In the genomic region with DNA sequence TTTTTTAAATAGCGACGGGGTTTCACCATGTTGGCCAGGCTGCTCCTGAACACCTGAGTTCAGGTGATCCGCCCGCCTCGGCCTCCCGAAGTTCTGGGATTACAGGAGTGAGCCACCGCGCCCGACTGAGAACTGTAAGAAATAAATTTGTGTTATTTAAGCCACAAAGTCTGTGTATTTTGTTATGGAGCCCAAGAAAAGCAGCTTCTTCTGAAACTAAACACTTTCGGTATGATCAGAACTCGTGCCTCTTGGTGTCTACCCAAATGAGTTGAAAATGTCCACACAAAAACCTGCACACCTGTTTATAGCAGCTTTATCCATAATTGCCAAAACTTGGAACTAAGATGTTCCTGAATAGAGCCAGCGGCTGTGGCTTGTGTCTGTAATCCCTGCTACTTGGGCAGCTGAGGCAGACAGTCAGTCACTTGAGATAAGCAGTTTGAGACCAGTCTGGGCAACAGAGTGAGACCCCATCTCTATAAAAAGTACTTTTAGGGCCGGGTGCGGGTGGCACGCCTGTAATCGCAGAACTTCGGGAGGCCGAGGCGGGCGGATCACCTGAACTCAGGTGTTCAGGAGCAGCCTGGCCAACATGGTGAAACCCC, we compare ENCODE assay signal across 8 cellular contexts. TPM values are rescaled to one million over a fixed set of nuclear protein-coding genes. Genes with fewer than 3 reads are reported as not detected.
DNase-seq lines count a peak whose midpoint lies in the region; ATAC-seq and TF ChIP-seq lines count a peak whose summit lies in the region.
"Not testable (repeated sequence)": the region's sequence is repeated elsewhere in the genome, so short reads cannot be mapped to it uniquely, and the experiment has no call there.

No MANE protein-coding gene starts in this region.

- H3K4me1 ChIP-seq in gastrocnemius medialis, result not testable (repeated sequence)

- intact Hi-C loops in Calu3 (cut with micrococcal nuclease; ENCODE audit: unreplicated experiment); left ventricle myocardium superior (cut with micrococcal nuclease); gastrocnemius medialis (cut with DNase I; ENCODE audit: low total_unique reads): not testable (repeated sequence)

- not testable (repeated sequence) for H3K27me3 ChIP-seq in gastrocnemius medialis

- not testable (repeated sequence) for H3K36me3 Mint-ChIP-seq in Calu3 (ENCODE audit: insufficient read depth, unreplicated experiment); activated T-cell treated with anti-CD3 and anti-CD28 coated beads, Interleukin-2, amount 50 U/mL, for 4 hours (ENCODE audit: insufficient read depth)

- not testable (repeated sequence) for DNase-seq in Calu3; activated T-cell treated with anti-CD3 and anti-CD28 coated beads, Interleukin-2, amount 50 U/mL, for 4 hours; left ventricle myocardium superior; gastrocnemius medialis

- H3K27ac ChIP-seq in gastrocnemius medialis, result not testable (repeated sequence)

- not testable (repeated sequence) for H3K27me3 Mint-ChIP-seq in Calu3 (ENCODE audit: unreplicated experiment); activated T-cell treated with anti-CD3 and anti-CD28 coated beads, Interleukin-2, amount 50 U/mL, for 4 hours (ENCODE audit: low read depth)

- H3K27ac Mint-ChIP-seq in Calu3 (ENCODE audit: unreplicated experiment), result peak overlapping the region; percentile 74

- TF ChIP-seq CTCF in Calu3 (IDR thresholded peaks at IDR 0.05; ENCODE audit: unreplicated experiment); gastrocnemius medialis (IDR thresholded peaks at IDR 0.05 in 4 of 5, conservative IDR thresholded peaks at IDR 0.05 in 1 of 5): not testable (repeated sequence)

- TF ChIP-seq POLR2A in gastrocnemius medialis (IDR thresholded peaks at IDR 0.05), result not testable (repeated sequence)

- not testable (repeated sequence) for H3K9me3 ChIP-seq in gastrocnemius medialis

- CTCF ChIA-PET in Calu3 (lab: Charles Lee), result not testable (repeated sequence)

- not testable (repeated sequence) for H3K4me3 ChIP-seq in gastrocnemius medialis

- not testable (repeated sequence) for H3K36me3 ChIP-seq in gastrocnemius medialis

- H3K4me1 Mint-ChIP-seq in Calu3 (ENCODE audit: low read depth, unreplicated experiment); activated T-cell treated with anti-CD3 and anti-CD28 coated beads, Interleukin-2, amount 50 U/mL, for 4 hours (ENCODE audit: low read depth): not testable (repeated sequence)

- H3K4me3 Mint-ChIP-seq in Calu3 (ENCODE audit: low read depth, unreplicated experiment); activated T-cell treated with anti-CD3 and anti-CD28 coated beads, Interleukin-2, amount 50 U/mL, for 4 hours: not testable (repeated sequence)

- not testable (repeated sequence) for H3K9me3 Mint-ChIP-seq in Calu3 (ENCODE audit: low read depth, unreplicated experiment); activated T-cell treated with anti-CD3 and anti-CD28 coated beads, Interleukin-2, amount 50 U/mL, for 4 hours

- in situ Hi-C loops in gastrocnemius medialis (cut with MboI; ENCODE audit: low sequenced_read_pairs in 4 of 4), result not testable (repeated sequence)

- ATAC-seq in GM19324 (IDR thresholded peaks at IDR 0.05; ENCODE audit: low FRiP score, unreplicated experiment) (peak; percentile 58), GM21576 (IDR thresholded peaks at IDR 0.05; ENCODE audit: unreplicated experiment) (peak; percentile 51), HG02943 (IDR thresholded peaks at IDR 0.05; ENCODE audit: low read depth, unreplicated experiment) (peak; percentile 75), HG03520 (IDR thresholded peaks at IDR 0.05; ENCODE audit: unreplicated experiment) (peak; percentile 49), left ventricle myocardium superior (peak; percentile 96), gastrocnemius medialis (peak; percentile 85 to 91)
- peak; percentile 78 to 86 for ATAC-seq in activated T-cell treated with anti-CD3 and anti-CD28 coated beads, Interleukin-2, amount 50 U/mL, for 4 hours

- not testable (repeated sequence) for BruUV-seq in Calu3 (replicated peaks; lab: Mats Ljungman, UMichigan)

RNA-seq across cellular contexts. Expression of a gene that starts 16.1 kb away (rescaled TPM):
- total RNA-seq in Calu3 (2022) (not detected in 2 replicates), left ventricle myocardium superior (2.2 TPM), gastrocnemius medialis (1 to 10 TPM in 2 of 4 donors, under 1 TPM in 2; 0.36 to 1.7 (median 0.94) TPM)
- 1 to 10 TPM; 5.7 to 6.8 (median 6.0) TPM for total RNA-seq in activated T-cell treated with anti-CD3 and anti-CD28 coated beads, Interleukin-2, amount 50 U/mL, for 4 hours

RNA-seq across cellular contexts. Expression of a gene that starts 58.3 kb away (rescaled TPM):
- total RNA-seq in Calu3 (2022) (21.2 and 21.5 TPM in 2 replicates), left ventricle myocardium superior (2.3 TPM), gastrocnemius medialis (10 to 100 TPM in 3 of 4 donors, 1 to 10 TPM in 1; 8.2 to 25.6 (median 16.9) TPM)
- total RNA-seq in activated T-cell treated with anti-CD3 and anti-CD28 coated beads, Interleukin-2, amount 50 U/mL, for 4 hours, result 10 to 100 TPM; 27.0 to 31.9 (median 31.9) TPM
